Comparison of ENCODE assay signal across 8 cellular contexts in the genomic region with DNA sequence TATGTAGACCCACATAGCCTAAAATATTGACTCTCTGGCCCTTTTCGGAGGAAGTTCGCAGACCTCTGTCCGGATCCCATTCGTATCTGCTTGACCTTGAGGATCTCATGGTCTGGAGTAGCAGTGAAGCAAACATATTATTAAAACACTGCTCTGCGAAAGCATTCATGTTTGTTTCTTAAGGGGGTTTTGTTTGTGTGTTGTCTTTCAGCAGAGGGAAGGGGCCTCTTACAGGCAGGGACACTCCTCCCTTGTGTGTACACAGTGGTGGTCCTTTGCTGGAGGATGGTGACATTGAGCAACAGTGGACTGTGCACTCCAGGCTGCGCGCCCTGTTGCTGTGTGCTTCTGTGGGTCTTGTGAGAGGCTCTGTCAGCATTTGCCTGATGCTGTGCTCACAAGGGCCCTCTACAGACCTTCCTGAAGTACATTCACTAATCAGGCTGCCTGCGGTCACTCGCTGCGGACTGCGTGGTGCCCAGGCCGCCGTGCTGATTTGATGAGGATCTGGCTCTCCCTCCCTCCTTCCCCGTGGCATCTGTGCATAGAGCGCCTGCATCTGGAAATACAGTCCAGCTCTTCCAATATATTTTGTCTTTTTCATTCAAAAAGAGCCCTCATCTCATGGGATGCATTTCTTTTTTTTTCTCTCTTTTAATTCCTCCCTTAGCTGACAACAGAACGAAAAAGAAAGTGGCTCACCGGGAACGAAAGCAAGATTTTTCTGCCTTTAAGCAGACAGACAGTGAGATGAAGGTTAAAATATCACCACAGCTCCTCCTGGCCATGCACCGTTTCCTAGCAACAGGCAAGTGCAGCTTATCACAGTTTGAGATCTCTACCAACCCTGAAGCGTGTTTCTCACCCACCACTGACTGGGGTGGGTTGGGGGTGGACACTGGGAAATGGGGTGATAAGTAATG.
DNase-seq lines count a peak whose midpoint lies in the region; ATAC-seq and TF ChIP-seq lines count a peak whose summit lies in the region.

No MANE protein-coding gene starts in this region.

- H3K4me3 ChIP-seq in brain microvascular endothelial cell (ENCODE audit: low read depth, low read length) (peak overlapping the region; percentile 41), skin epidermis (peak overlapping the region in 4 of 7 experiments; percentile 2 to 21 (median 6))

- peak; percentile 73 for TF ChIP-seq CTCF in brain microvascular endothelial cell (IDR thresholded peaks at IDR 0.05; ENCODE audit: low read depth, low read length, missing control alignments)

- peak; percentile 83 for ATAC-seq in HG03442 (IDR thresholded peaks at IDR 0.05; ENCODE audit: unreplicated experiment)

- peaks cover 9% of the 10 kb centered on the region for H3K36me3 Mint-ChIP-seq in T-helper 2 cell treated with Interferon-gamma antibody and Interleukin-4, amounts not matched to agents 5 μg/mL and 100 μg/mL, for 36 hours (ENCODE audit: low read depth)

- H3K9me3 Mint-ChIP-seq in T-helper 2 cell treated with Interferon-gamma antibody and Interleukin-4, amounts not matched to agents 5 μg/mL and 100 μg/mL, for 36 hours: no peaks in the 10 kb centered on the region

- H3K27ac ChIP-seq in brain microvascular endothelial cell (peak overlapping the region; percentile 29), skin epidermis (peak overlapping the region in 13 of 21 experiments; percentile 3 to 81 (median 36))

- H3K27me3 ChIP-seq in brain microvascular endothelial cell (replicated peaks): no peaks in the 10 kb centered on the region

- DNase-seq in AG08396 (ENCODE audit: low spot score) (peak; percentile 70), GM19238 (ENCODE audit: insufficient read length, low spot score) (peak; percentile 45), brain microvascular endothelial cell (peak; percentile 88), iPS-NIHi11 (ENCODE audit: low spot score) (peak; percentile 60), NAMALWA (ENCODE audit: low spot score) (no peak)
- DNase-seq in T-helper 2 cell treated with Interferon-gamma antibody and Interleukin-4, amounts not matched to agents 5 μg/mL and 100 μg/mL, for 36 hours (ENCODE audit: low spot score): peak; percentile 72

- H3K4me3 Mint-ChIP-seq in T-helper 2 cell treated with Interferon-gamma antibody and Interleukin-4, amounts not matched to agents 5 μg/mL and 100 μg/mL, for 36 hours: peak overlapping the region; percentile 86

- no peaks in the 10 kb centered on the region for H3K36me3 ChIP-seq in brain microvascular endothelial cell (replicated peaks)

- H3K27me3 Mint-ChIP-seq in T-helper 2 cell treated with Interferon-gamma antibody and Interleukin-4, amounts not matched to agents 5 μg/mL and 100 μg/mL, for 36 hours (ENCODE audit: low read depth): no peaks in the 10 kb centered on the region

- H3K4me1 Mint-ChIP-seq in T-helper 2 cell treated with Interferon-gamma antibody and Interleukin-4, amounts not matched to agents 5 μg/mL and 100 μg/mL, for 36 hours (ENCODE audit: low read depth): peaks cover 25% of the 10 kb centered on the region

- H3K27ac Mint-ChIP-seq in T-helper 2 cell treated with Interferon-gamma antibody and Interleukin-4, amounts not matched to agents 5 μg/mL and 100 μg/mL, for 36 hours: peak overlapping the region; percentile 94

- in situ Hi-C loops in brain microvascular endothelial cell (cut with HindIII; ENCODE audit: low pct_ligation_motif_present, low sequenced_read_pairs): no loop called here
